ENCODE assay signal across 34 cellular contexts in the genomic region with DNA sequence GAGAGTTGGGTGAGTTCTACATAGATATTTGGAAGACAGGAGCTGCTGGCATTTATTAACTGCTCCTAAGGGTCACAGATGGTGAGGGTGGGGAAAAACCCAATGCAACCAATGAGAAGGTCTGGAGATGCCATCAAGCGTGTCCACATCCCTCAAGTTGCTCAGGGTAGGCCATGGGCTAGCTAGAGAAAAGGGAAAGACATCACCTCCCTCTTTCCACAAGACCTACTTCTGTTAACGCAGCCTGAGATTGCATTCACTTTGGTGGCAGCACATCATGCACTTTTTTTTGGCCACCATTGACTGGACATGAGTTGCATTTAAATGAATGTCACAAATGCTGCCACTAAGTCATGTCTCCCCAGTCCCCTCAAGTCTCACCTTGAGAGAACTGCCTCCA.
"Had no signal": no experiment of that assay in that cellular context is flagged by ENCODE, and none has a peak within 500 bp of the region (broad histone marks: within the 10 kb centered on the region; RNA-seq: fewer than 3 reads in every experiment).

No MANE protein-coding gene starts in this region.

- H3K4me3 ChIP-seq: esophagus muscularis mucosa, gastrocnemius medialis, heart left ventricle had no signal

- H3K36me3 ChIP-seq: brain microvascular endothelial cell, esophagus muscularis mucosa, gastrocnemius medialis, heart left ventricle, WERI-Rb-1 had no signal

- ATAC-seq: activated CD4-positive, alpha-beta T cell treated with anti-CD3 and anti-CD28 coated beads for 36 hours; activated CD4-positive, CD25-positive, alpha-beta regulatory T cell treated with anti-CD3 and anti-CD28 coated beads, Interleukin-2, amount 50 U/mL, for 24 hours; activated T-helper 17 cell treated with anti-CD3 and anti-CD28 coated beads, Interleukin-2, amount 50 U/mL, for 72 hours; effector memory CD8-positive, alpha-beta T cell; foreskin keratinocyte; gastrocnemius medialis; heart left ventricle; T-helper 17 cell had no signal

- DNase-seq: activated B cell treated with CpG ODN at 0.5 μM for 24 hours; activated CD4-positive, alpha-beta memory T cell treated with anti-CD3 and anti-CD28 coated beads, Interleukin-2, amount 10 ng/mL, durations not matched to agents 7 days and 5 days; activated CD4-positive, alpha-beta T cell treated with anti-CD3 and anti-CD28 coated beads for 36 hours; activated CD4-positive, alpha-beta T cell treated with anti-CD3 and anti-CD28 coated beads, Interleukin-2, amount 10 ng/mL, durations not matched to agents 24 days and 14 days; activated CD4-positive, alpha-beta T cell treated with anti-CD3 and anti-CD28 coated beads, Interleukin-2, amount 50 U/mL, for 4 hours; activated effector memory CD4-positive, alpha-beta T cell treated with Interleukin-2 at 50 U/mL for 16 hours; activated gamma-delta T cell treated with Interleukin-2 at 50 U/mL for 16 hours; activated naive CD4-positive, alpha-beta T cell treated with anti-CD3 and anti-CD28 coated beads, Interleukin-2, amount 50 U/mL, for 16 hours; activated naive CD4-positive, alpha-beta T cell treated with Interleukin-2 at 50 U/mL for 16 hours; activated T-cell treated with anti-CD3 and anti-CD28 coated beads, Interleukin-2, amount 50 U/mL, for 4 hours; amniotic stem cell; anterior cingulate cortex; brain microvascular endothelial cell; caudate nucleus; cortex of kidney; dermis blood vessel endothelial cell; effector CD4-positive, alpha-beta T cell; effector memory CD8-positive, alpha-beta T cell; erythroblast; foreskin keratinocyte; gastrocnemius medialis; glutamatergic neuron; heart left ventricle; T-helper 1 cell; T-helper 17 cell; T1000; WERI-Rb-1 had no signal

- H3K4me3 Mint-ChIP-seq: activated B cell treated with CpG ODN at 0.5 μM for 24 hours; activated CD4-positive, alpha-beta memory T cell treated with anti-CD3 and anti-CD28 coated beads, Interleukin-2, amount 10 ng/mL, durations not matched to agents 7 days and 5 days; activated CD4-positive, alpha-beta T cell treated with anti-CD3 and anti-CD28 coated beads for 36 hours; activated CD4-positive, alpha-beta T cell treated with anti-CD3 and anti-CD28 coated beads, Interleukin-2, amount 10 ng/mL, durations not matched to agents 24 days and 14 days; activated naive CD8-positive, alpha-beta T cell; activated T-cell treated with anti-CD3 and anti-CD28 coated beads, Interleukin-2, amount 50 U/mL, for 4 hours; activated T-helper 17 cell treated with anti-CD3 and anti-CD28 coated beads, Interleukin-2, amount 50 U/mL, for 72 hours; effector memory CD8-positive, alpha-beta T cell; T-helper 17 cell; T-helper 2 cell treated with Interferon-gamma antibody and Interleukin-4, amounts not matched to agents 5 μg/mL and 100 μg/mL, for 36 hours had no signal

- H3K27me3 ChIP-seq: brain microvascular endothelial cell, esophagus muscularis mucosa, gastrocnemius medialis, heart left ventricle had no signal

- H3K9me3 ChIP-seq: gastrocnemius medialis had no signal

- H3K9me3 Mint-ChIP-seq: activated CD4-positive, alpha-beta T cell treated with anti-CD3 and anti-CD28 coated beads, Interleukin-2, amount 10 ng/mL, durations not matched to agents 24 days and 14 days had no signal

- H3K4me1 ChIP-seq: foreskin keratinocyte had no signal

- H3K4me1 Mint-ChIP-seq: activated B cell treated with CpG ODN at 0.5 μM for 24 hours; activated CD4-positive, alpha-beta memory T cell treated with anti-CD3 and anti-CD28 coated beads, Interleukin-2, amount 10 ng/mL, durations not matched to agents 7 days and 5 days; activated CD4-positive, alpha-beta T cell treated with anti-CD3 and anti-CD28 coated beads for 36 hours; activated CD4-positive, alpha-beta T cell treated with anti-CD3 and anti-CD28 coated beads, Interleukin-2, amount 10 ng/mL, durations not matched to agents 24 days and 14 days; activated T-helper 17 cell treated with anti-CD3 and anti-CD28 coated beads, Interleukin-2, amount 50 U/mL, for 72 hours; T-helper 17 cell had no signal

- H3K27ac Mint-ChIP-seq: activated B cell treated with CpG ODN at 0.5 μM for 24 hours; activated CD4-positive, alpha-beta memory T cell treated with anti-CD3 and anti-CD28 coated beads, Interleukin-2, amount 10 ng/mL, durations not matched to agents 7 days and 5 days; activated CD4-positive, alpha-beta T cell treated with anti-CD3 and anti-CD28 coated beads for 36 hours; activated CD4-positive, alpha-beta T cell treated with anti-CD3 and anti-CD28 coated beads, Interleukin-2, amount 10 ng/mL, durations not matched to agents 24 days and 14 days; activated naive CD8-positive, alpha-beta T cell; activated T-helper 17 cell treated with anti-CD3 and anti-CD28 coated beads, Interleukin-2, amount 50 U/mL, for 72 hours; effector memory CD8-positive, alpha-beta T cell; T-helper 17 cell had no signal

- H3K27ac ChIP-seq: brain microvascular endothelial cell, esophagus muscularis mucosa, foreskin keratinocyte, WERI-Rb-1 had no signal

- H3K36me3 Mint-ChIP-seq: activated naive CD8-positive, alpha-beta T cell had no signal

- FAIRE-seq: astrocyte, colon had no signal
